2 cellular contexts compared by ENCODE assay signal in genomic region chr3:196707566-196707965, GRCh38.
TF ChIP-seq lines count a peak whose summit lies in the region.

No MANE protein-coding gene starts in this region.

TF ChIP-seq in GM12878, 131 proteins besides CTCF, POLR2A, EP300 and RAD21 (continues in another document):
- no peak for TF ChIP-seq NR2C1 (IDR thresholded peaks at IDR 0.05)
- no peak for TF ChIP-seq YBX1 (IDR thresholded peaks at IDR 0.05)
- TF ChIP-seq PKNOX1 (IDR thresholded peaks at IDR 0.05): no peak
- TF ChIP-seq SRF (IDR thresholded peaks at IDR 0.05; ENCODE audit: low read depth in 2 of 2, low read length in 2 of 2): no peak
- TF ChIP-seq PBX3 (IDR thresholded peaks at IDR 0.05; ENCODE audit: insufficient replicate concordance, low read depth, low read length): no peak
- TF ChIP-seq ZNF592 (IDR thresholded peaks at IDR 0.05): no peak
- no peak for TF ChIP-seq TCF3 (IDR thresholded peaks at IDR 0.05; ENCODE audit: borderline replicate concordance, insufficient read depth, low read depth, low read length)
- no peak for TF ChIP-seq SREBF2 (IDR thresholded peaks at IDR 0.05; ENCODE audit: low read length)
- no peak for TF ChIP-seq ZZZ3 (IDR thresholded peaks at IDR 0.05; ENCODE audit: control insufficient read depth, insufficient read length, low read depth)
- TF ChIP-seq IKZF1 (conservative IDR thresholded peaks at IDR 0.05): no peak
- no peak for TF ChIP-seq ZNF687 (IDR thresholded peaks at IDR 0.05)
- no peak for TF ChIP-seq NKRF (conservative IDR thresholded peaks at IDR 0.05)
- no peak for TF ChIP-seq HCFC1 (IDR thresholded peaks at IDR 0.05; ENCODE audit: low read length)
- TF ChIP-seq HDGF (IDR thresholded peaks at IDR 0.05): no peak

TF ChIP-seq in endothelial cell of umbilical vein, 7 proteins besides CTCF, POLR2A, EP300 and RAD21:
- no peak for TF ChIP-seq GATA2 (IDR thresholded peaks at IDR 0.05; ENCODE audit: insufficient read depth, insufficient read length, low read depth, low read length)
- TF ChIP-seq JUN (IDR thresholded peaks at IDR 0.05; ENCODE audit: borderline replicate concordance, insufficient read depth, insufficient read length, low read depth): no peak
- TF ChIP-seq MYC (IDR thresholded peaks at IDR 0.05; ENCODE audit: low read depth, low read length): no peak
- TF ChIP-seq FOS (IDR thresholded peaks at IDR 0.05; ENCODE audit: borderline replicate concordance, insufficient read depth, low read length): no peak
- TF ChIP-seq EZH2 (IDR thresholded peaks at IDR 0.05; ENCODE audit: borderline replicate concordance, low read depth, low read length, severe bottlenecking): no peak
- no peak for TF ChIP-seq MAX (IDR thresholded peaks at IDR 0.05; ENCODE audit: insufficient read depth, insufficient read length)
- no peak for TF ChIP-seq POLR2AphosphoS5 (IDR thresholded peaks at IDR 0.05; ENCODE audit: insufficient read depth, low read depth, low read length)
